In genomic region chr22:23755711-23756110, GRCh38 we compare ENCODE assay signal across 31 cellular contexts. TPM values are rescaled to one million over a fixed set of nuclear protein-coding genes. Genes with fewer than 3 reads are reported as not detected.
"Had no signal": no experiment of that assay in that cellular context is flagged by ENCODE, and none has a peak within 500 bp of the region (broad histone marks: within the 10 kb centered on the region; RNA-seq: fewer than 3 reads in every experiment).

No MANE protein-coding gene starts in this region.

- H3K27ac ChIP-seq: PC-9, RWPE1 had no signal

- H3K4me3 ChIP-seq: PC-9 had no signal

- H2AFZ ChIP-seq: PC-9 had no signal

- DNase-seq: activated CD4-positive, alpha-beta memory T cell treated with anti-CD3 and anti-CD28 coated beads for 36 hours; activated CD4-positive, alpha-beta T cell treated with anti-CD3 and anti-CD28 coated beads for 4 hours; activated CD4-positive, alpha-beta T cell treated with anti-CD3 and anti-CD28 coated beads, Interleukin-2, amount 50 U/mL, for 1 hour; activated CD8-positive, alpha-beta memory T cell treated with anti-CD3 and anti-CD28 coated beads, Interleukin-2, amount 50 U/mL, for 4 hours; activated gamma-delta T cell treated with Interleukin-2 at 50 U/mL for 16 hours; activated naive CD4-positive, alpha-beta T cell treated with anti-CD3 and anti-CD28 coated beads for 36 hours; activated naive CD8-positive, alpha-beta T cell treated with anti-CD3 and anti-CD28 coated beads, Interleukin-2, amount 50 U/mL, for 24 hours; activated T-cell treated with anti-CD3 and anti-CD28 coated beads for 4 hours; activated T-cell treated with anti-CD3 and anti-CD28 coated beads, Interleukin-2, amount 50 U/mL, for 4 hours; cerebellar nuclear complex; NCI-H1048; NCI-H1436; NCI-H1694 treated with DMSO at 0.1 percent for 48 hours; NCI-H2029; NCI-H524 treated with DMSO at 0.1 percent for 48 hours; PC-9; SIG-M5; T1000 had no signal

- H3K4me2 ChIP-seq: PC-9 had no signal

- FAIRE-seq: bronchial epithelial cell, RCC 7860, TTC549 had no signal

- ATAC-seq: activated CD4-positive, CD25-positive, alpha-beta regulatory T cell treated with anti-CD3 and anti-CD28 coated beads, Interleukin-2, amount 50 U/mL, for 24 hours; activated naive CD4-positive, alpha-beta T cell treated with anti-CD3 and anti-CD28 coated beads, Interleukin-2, amount 50 U/mL, for 72 hours; activated naive CD8-positive, alpha-beta T cell treated with anti-CD3 and anti-CD28 coated beads, Interleukin-2, amount 50 U/mL, for 24 hours; activated T-cell treated with anti-CD3 and anti-CD28 coated beads, Interleukin-2, amount 50 U/mL, for 4 hours; Right ventricle myocardium inferior; WTC11 had no signal

RNA-seq across cellular contexts. Expression of gene VPREB3, which starts 1.5 kb away (rescaled TPM):
- total RNA-seq: activated CD4-positive, alpha-beta memory T cell treated with anti-CD3 and anti-CD28 coated beads for 36 hours; activated naive CD4-positive, alpha-beta T cell treated with anti-CD3 and anti-CD28 coated beads for 36 hours; activated T-cell treated with anti-CD3 and anti-CD28 coated beads, Interleukin-2, amount 50 U/mL, for 4 hours; activated T-helper 1 cell treated with anti-CD3 and anti-CD28 coated beads, Interleukin-12 subunit alpha, Interleukin-12 subunit beta, Interleukin-2, Interleukin-4 antibody, amounts not matched to agents 30 ng/mL and 10 ng/mL and 1 ng/mL, durations not matched to agents 14 hours and 24 hours and 36 hours; bronchial epithelial cell; MCF 10A; NCI-H460; T-helper 1 cell treated with Interleukin-12 subunit alpha and Interleukin-12 subunit beta and Interleukin-4 antibody, amounts not matched to agents 30 ng/mL and 1 ng/mL, for 36 hours; T-helper 2 cell treated with Interferon-gamma antibody and Interleukin-4, amounts not matched to agents 100 ng/mL and 5 ng/mL, for 36 hours had no signal

RNA-seq across cellular contexts. Expression of gene C22orf15, which starts 7.1 kb away (rescaled TPM):
- total RNA-seq: bronchial epithelial cell, MCF 10A, NCI-H460, PC-9, Right ventricle myocardium inferior had no signal
